ENCODE assay signal across 1 cellular context in the genomic region with DNA sequence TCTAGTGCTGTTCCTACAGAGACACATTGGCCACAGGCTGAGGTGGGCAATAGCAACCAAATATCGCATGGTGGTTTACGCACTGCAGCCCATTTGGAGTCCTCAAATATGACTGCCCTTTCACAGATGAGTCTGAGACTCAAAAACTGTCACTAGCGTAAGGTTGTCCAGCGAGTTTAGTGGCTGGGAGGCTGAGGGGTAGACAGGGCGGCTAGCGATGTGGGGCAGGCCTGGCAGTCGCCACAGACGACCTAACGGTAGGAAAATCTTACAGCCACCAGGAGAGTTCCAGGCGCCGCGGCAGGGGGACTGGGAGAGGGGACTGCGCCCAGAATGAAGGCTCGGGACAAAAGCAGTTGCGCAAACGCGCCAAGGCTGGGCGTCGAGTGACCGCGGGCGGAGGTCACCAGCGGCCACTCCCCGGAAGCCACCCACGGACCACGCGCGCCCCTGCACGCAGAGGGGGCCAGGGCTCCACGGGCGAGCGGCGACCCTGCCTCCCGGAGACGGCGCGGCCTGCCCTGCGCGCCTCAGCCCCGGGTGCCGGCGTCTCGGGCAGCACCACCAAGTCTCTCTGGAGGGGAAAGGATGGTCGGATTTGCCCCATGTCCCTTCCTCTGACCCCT.
TF ChIP-seq lines count a peak whose summit lies in the region.

No MANE protein-coding gene starts in this region.

TF ChIP-seq in HepG2, 621 proteins besides CTCF, POLR2A, EP300 and RAD21 (continued from another document and continues in another):
- TF ChIP-seq, protein P1, sequence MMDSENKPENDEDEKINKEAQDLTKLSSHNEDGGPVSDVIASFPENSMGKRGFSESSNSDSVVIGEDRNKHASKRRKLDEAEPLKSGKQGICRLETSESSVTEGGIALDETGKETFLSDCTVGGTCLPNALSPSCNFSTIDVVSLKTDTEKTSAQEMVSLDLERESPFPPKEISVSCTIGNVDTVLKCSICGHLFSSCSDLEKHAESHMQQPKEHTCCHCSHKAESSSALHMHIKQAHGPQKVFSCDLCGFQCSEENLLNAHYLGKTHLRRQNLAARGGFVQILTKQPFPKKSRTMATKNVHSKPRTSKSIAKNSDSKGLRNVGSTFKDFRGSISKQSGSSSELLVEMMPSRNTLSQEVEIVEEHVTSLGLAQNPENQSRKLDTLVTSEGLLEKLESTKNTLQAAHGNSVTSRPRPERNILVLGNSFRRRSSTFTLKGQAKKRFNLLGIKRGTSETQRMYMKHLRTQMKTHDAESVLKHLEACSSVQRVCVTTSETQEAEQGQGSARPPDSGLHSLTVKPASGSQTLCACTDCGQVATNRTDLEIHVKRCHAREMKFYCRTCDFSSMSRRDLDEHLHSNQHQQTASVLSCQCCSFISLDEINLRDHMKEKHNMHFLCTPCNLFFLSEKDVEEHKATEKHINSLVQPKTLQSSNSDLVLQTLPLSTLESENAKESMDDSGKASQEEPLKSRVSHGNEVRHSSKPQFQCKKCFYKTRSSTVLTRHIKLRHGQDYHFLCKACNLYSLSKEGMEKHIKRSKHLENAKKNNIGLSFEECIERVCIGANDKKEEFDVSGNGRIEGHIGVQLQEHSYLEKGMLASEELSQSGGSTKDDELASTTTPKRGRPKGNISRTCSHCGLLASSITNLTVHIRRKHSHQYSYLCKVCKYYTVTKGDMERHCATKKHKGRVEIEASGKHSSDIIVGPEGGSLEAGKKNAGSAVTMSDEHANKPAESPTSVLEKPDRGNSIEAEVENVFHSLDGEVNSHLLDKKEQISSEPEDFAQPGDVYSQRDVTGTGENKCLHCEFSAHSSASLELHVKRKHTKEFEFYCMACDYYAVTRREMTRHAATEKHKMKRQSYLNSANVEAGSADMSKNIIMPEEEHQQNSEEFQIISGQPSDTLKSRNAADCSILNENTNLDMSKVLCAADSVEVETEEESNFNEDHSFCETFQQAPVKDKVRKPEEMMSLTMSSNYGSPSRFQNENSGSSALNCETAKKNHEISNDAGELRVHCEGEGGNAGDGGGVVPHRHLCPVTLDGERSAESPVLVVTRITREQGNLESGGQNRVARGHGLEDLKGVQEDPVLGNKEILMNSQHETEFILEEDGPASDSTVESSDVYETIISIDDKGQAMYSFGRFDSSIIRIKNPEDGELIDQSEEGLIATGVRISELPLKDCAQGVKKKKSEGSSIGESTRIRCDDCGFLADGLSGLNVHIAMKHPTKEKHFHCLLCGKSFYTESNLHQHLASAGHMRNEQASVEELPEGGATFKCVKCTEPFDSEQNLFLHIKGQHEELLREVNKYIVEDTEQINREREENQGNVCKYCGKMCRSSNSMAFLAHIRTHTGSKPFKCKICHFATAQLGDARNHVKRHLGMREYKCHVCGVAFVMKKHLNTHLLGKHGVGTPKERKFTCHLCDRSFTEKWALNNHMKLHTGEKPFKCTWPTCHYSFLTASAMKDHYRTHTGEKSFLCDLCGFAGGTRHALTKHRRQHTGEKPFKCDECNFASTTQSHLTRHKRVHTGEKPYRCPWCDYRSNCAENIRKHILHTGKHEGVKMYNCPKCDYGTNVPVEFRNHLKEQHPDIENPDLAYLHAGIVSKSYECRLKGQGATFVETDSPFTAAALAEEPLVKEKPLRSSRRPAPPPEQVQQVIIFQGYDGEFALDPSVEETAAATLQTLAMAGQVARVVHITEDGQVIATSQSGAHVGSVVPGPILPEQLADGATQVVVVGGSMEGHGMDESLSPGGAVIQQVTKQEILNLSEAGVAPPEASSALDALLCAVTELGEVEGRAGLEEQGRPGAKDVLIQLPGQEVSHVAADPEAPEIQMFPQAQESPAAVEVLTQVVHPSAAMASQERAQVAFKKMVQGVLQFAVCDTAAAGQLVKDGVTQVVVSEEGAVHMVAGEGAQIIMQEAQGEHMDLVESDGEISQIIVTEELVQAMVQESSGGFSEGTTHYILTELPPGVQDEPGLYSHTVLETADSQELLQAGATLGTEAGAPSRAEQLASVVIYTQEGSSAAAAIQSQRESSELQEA (CRISPR knock-in tag; IDR thresholded peaks at IDR 0.05; ENCODE audit: not compliant biosample characterization) = no peak
- TF ChIP-seq, protein P2, sequence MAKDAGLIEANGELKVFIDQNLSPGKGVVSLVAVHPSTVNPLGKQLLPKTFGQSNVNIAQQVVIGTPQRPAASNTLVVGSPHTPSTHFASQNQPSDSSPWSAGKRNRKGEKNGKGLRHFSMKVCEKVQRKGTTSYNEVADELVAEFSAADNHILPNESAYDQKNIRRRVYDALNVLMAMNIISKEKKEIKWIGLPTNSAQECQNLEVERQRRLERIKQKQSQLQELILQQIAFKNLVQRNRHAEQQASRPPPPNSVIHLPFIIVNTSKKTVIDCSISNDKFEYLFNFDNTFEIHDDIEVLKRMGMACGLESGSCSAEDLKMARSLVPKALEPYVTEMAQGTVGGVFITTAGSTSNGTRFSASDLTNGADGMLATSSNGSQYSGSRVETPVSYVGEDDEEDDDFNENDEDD (CRISPR knock-in tag; IDR thresholded peaks at IDR 0.05; ENCODE audit: borderline replicate concordance) = peak; percentile 72; the same call in 1 of the 2 replicates
- TF ChIP-seq, protein P3, sequence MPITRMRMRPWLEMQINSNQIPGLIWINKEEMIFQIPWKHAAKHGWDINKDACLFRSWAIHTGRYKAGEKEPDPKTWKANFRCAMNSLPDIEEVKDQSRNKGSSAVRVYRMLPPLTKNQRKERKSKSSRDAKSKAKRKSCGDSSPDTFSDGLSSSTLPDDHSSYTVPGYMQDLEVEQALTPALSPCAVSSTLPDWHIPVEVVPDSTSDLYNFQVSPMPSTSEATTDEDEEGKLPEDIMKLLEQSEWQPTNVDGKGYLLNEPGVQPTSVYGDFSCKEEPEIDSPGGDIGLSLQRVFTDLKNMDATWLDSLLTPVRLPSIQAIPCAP (CRISPR knock-in tag; IDR thresholded peaks at IDR 0.05; ENCODE audit: low read depth) = no peak
- TF ChIP-seq RFXANK (CRISPR knock-in tag; IDR thresholded peaks at IDR 0.05) = no peak
- 0 out of 2 replicates have a peak, but pooled peaks have one; percentile 55 for TF ChIP-seq ZNF546 (CRISPR knock-in tag; conservative IDR thresholded peaks at IDR 0.05)
- peak; percentile 28; the same call in 1 of the 2 replicates for TF ChIP-seq MYNN (CRISPR knock-in tag; IDR thresholded peaks at IDR 0.05; ENCODE audit: low read depth)
- 0 out of 2 replicates have a peak, but pooled peaks have one; percentile 21 for TF ChIP-seq PCBP1 (IDR thresholded peaks at IDR 0.05; ENCODE audit: borderline replicate concordance, low read depth, low read length)
- no peak; the same call in 1 of the 2 replicates for TF ChIP-seq KLF9 (CRISPR knock-in tag; IDR thresholded peaks at IDR 0.05; ENCODE audit: low read depth)
- TF ChIP-seq ZNF607 (CRISPR knock-in tag; IDR thresholded peaks at IDR 0.05; ENCODE audit: borderline replicate concordance) = no peak; the same call in 1 of the 2 replicates
- TF ChIP-seq ZNF263 (CRISPR knock-in tag; IDR thresholded peaks at IDR 0.05) = no peak
- TF ChIP-seq, protein P4, sequence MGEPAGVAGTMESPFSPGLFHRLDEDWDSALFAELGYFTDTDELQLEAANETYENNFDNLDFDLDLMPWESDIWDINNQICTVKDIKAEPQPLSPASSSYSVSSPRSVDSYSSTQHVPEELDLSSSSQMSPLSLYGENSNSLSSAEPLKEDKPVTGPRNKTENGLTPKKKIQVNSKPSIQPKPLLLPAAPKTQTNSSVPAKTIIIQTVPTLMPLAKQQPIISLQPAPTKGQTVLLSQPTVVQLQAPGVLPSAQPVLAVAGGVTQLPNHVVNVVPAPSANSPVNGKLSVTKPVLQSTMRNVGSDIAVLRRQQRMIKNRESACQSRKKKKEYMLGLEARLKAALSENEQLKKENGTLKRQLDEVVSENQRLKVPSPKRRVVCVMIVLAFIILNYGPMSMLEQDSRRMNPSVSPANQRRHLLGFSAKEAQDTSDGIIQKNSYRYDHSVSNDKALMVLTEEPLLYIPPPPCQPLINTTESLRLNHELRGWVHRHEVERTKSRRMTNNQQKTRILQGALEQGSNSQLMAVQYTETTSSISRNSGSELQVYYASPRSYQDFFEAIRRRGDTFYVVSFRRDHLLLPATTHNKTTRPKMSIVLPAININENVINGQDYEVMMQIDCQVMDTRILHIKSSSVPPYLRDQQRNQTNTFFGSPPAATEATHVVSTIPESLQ (CRISPR knock-in tag; conservative IDR thresholded peaks at IDR 0.05) = no peak
- TF ChIP-seq FOXA3 (CRISPR knock-in tag; IDR thresholded peaks at IDR 0.05) = no peak
- TF ChIP-seq NR2F2 (IDR thresholded peaks at IDR 0.05; ENCODE audit: borderline replicate concordance, low read depth) = 0 out of 2 replicates have a peak, but pooled peaks have one; percentile 6
- TF ChIP-seq ZNF670 (CRISPR knock-in tag; IDR thresholded peaks at IDR 0.05; ENCODE audit: borderline replicate concordance) = 0 out of 2 replicates have a peak, but pooled peaks have one; percentile 55
- no peak for TF ChIP-seq ZNF562 (CRISPR knock-in tag; IDR thresholded peaks at IDR 0.05; ENCODE audit: borderline replicate concordance)
- TF ChIP-seq ARHGAP35 (CRISPR knock-in tag; IDR thresholded peaks at IDR 0.05; ENCODE audit: borderline replicate concordance) = 0 out of 2 replicates have a peak, but pooled peaks have one; percentile 6
- peak; percentile 60; the same call in 1 of the 2 replicates for TF ChIP-seq KDM5A (IDR thresholded peaks at IDR 0.05; ENCODE audit: borderline replicate concordance, low read length)
- 0 out of 2 replicates have a peak, but pooled peaks have one; percentile 13 for TF ChIP-seq SIN3A (IDR thresholded peaks at IDR 0.05; ENCODE audit: borderline replicate concordance, low read depth, low read length)
- TF ChIP-seq, protein P5, sequence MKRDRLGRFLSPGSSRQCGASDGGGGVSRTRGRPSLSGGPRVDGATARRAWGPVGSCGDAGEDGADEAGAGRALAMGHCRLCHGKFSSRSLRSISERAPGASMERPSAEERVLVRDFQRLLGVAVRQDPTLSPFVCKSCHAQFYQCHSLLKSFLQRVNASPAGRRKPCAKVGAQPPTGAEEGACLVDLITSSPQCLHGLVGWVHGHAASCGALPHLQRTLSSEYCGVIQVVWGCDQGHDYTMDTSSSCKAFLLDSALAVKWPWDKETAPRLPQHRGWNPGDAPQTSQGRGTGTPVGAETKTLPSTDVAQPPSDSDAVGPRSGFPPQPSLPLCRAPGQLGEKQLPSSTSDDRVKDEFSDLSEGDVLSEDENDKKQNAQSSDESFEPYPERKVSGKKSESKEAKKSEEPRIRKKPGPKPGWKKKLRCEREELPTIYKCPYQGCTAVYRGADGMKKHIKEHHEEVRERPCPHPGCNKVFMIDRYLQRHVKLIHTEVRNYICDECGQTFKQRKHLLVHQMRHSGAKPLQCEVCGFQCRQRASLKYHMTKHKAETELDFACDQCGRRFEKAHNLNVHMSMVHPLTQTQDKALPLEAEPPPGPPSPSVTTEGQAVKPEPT (CRISPR knock-in tag; IDR thresholded peaks at IDR 0.05; ENCODE audit: low read depth) = 0 out of 2 replicates have a peak, but pooled peaks have one; percentile 16
- TF ChIP-seq, protein P6, sequence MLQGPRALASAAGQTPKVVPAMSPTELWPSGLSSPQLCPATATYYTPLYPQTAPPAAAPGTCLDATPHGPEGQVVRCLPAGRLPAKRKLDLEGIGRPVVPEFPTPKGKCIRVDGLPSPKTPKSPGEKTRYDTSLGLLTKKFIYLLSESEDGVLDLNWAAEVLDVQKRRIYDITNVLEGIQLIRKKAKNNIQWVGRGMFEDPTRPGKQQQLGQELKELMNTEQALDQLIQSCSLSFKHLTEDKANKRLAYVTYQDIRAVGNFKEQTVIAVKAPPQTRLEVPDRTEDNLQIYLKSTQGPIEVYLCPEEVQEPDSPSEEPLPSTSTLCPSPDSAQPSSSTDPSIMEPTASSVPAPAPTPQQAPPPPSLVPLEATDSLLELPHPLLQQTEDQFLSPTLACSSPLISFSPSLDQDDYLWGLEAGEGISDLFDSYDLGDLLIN (CRISPR knock-in tag; IDR thresholded peaks at IDR 0.05; ENCODE audit: borderline replicate concordance) = no peak
- TF ChIP-seq, protein P7, sequence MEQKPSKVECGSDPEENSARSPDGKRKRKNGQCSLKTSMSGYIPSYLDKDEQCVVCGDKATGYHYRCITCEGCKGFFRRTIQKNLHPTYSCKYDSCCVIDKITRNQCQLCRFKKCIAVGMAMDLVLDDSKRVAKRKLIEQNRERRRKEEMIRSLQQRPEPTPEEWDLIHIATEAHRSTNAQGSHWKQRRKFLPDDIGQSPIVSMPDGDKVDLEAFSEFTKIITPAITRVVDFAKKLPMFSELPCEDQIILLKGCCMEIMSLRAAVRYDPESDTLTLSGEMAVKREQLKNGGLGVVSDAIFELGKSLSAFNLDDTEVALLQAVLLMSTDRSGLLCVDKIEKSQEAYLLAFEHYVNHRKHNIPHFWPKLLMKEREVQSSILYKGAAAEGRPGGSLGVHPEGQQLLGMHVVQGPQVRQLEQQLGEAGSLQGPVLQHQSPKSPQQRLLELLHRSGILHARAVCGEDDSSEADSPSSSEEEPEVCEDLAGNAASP (CRISPR knock-in tag; IDR thresholded peaks at IDR 0.05; ENCODE audit: borderline replicate concordance) = peak; percentile 76
- TF ChIP-seq, protein P8, sequence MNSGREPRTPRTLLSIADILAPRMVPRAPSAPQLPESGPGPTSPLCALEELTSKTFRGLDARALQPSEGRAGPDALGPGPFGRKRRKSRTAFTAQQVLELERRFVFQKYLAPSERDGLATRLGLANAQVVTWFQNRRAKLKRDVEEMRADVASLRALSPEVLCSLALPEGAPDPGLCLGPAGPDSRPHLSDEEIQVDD (CRISPR knock-in tag; IDR thresholded peaks at IDR 0.05; ENCODE audit: borderline replicate concordance) = peak; percentile 74; the same call in 1 of the 2 replicates
- TF ChIP-seq, protein P9, sequence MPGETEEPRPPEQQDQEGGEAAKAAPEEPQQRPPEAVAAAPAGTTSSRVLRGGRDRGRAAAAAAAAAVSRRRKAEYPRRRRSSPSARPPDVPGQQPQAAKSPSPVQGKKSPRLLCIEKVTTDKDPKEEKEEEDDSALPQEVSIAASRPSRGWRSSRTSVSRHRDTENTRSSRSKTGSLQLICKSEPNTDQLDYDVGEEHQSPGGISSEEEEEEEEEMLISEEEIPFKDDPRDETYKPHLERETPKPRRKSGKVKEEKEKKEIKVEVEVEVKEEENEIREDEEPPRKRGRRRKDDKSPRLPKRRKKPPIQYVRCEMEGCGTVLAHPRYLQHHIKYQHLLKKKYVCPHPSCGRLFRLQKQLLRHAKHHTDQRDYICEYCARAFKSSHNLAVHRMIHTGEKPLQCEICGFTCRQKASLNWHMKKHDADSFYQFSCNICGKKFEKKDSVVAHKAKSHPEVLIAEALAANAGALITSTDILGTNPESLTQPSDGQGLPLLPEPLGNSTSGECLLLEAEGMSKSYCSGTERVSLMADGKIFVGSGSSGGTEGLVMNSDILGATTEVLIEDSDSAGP (CRISPR knock-in tag; IDR thresholded peaks at IDR 0.05; ENCODE audit: borderline replicate concordance) = no peak; the same call in 1 of the 2 replicates
- no peak; the same call in 1 of the 2 replicates for TF ChIP-seq POLR2G (IDR thresholded peaks at IDR 0.05; ENCODE audit: low read depth, low read length)
- TF ChIP-seq CC2D1A (CRISPR knock-in tag; IDR thresholded peaks at IDR 0.05) = no peak
- TF ChIP-seq DPF2 (CRISPR knock-in tag; IDR thresholded peaks at IDR 0.05; ENCODE audit: borderline replicate concordance, low read depth) = 0 out of 2 replicates have a peak, but pooled peaks have one; percentile 32
